Comparison of ENCODE assay signal across 1 cellular context in the genomic region with DNA sequence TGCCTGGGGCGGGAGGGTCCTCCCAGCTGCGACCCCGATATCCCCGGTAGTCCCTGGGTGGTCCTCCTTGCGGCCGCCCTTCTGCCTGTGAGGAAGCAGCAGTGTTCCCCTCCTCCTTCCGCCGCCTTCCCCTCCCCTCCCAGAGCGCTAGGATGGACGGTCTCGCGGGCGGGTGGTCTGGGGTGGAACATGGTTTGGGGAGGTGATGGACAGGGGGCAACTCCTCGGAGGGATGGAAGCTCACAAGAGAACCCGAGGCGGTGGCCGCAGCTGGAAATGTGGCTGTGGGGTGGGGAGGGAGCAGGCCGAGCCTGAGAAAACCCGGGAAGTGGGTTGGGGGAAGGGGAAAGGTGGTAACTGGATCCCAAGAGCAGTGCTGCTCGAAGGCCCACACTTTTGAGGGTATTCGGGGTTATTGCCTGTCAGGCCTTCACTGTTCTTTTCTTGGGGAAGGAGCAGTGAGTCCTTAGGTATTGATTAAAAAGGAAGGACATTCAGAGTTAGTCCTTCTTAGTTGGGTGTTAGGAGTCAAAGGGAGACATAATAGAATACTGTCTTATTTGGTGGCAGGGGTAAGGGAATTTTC.
TF ChIP-seq lines count a peak whose summit lies in the region.

No MANE protein-coding gene starts in this region.

TF ChIP-seq in HepG2, 621 proteins besides CTCF, POLR2A, EP300 and RAD21 (continued from another document and continues in another):
- TF ChIP-seq, protein P1, sequence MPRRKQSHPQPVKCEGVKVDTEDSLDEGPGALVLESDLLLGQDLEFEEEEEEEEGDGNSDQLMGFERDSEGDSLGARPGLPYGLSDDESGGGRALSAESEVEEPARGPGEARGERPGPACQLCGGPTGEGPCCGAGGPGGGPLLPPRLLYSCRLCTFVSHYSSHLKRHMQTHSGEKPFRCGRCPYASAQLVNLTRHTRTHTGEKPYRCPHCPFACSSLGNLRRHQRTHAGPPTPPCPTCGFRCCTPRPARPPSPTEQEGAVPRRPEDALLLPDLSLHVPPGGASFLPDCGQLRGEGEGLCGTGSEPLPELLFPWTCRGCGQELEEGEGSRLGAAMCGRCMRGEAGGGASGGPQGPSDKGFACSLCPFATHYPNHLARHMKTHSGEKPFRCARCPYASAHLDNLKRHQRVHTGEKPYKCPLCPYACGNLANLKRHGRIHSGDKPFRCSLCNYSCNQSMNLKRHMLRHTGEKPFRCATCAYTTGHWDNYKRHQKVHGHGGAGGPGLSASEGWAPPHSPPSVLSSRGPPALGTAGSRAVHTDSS (CRISPR knock-in tag; conservative IDR thresholded peaks at IDR 0.05): no peak
- TF ChIP-seq XRCC5 (optimal IDR thresholded peaks at IDR 0.05; ENCODE audit: low read length) (no peak), CEBPG (CRISPR knock-in tag; IDR thresholded peaks at IDR 0.05) (no peak), ZNF44 (CRISPR knock-in tag; IDR thresholded peaks at IDR 0.05) (no peak), ZNF24 (IDR thresholded peaks at IDR 0.05) (no peak), EZH2 (conservative IDR thresholded peaks at IDR 0.05; ENCODE audit: low read depth, low read length) (no peak), SIX1 (CRISPR knock-in tag; IDR thresholded peaks at IDR 0.05; ENCODE audit: borderline replicate concordance) (0 out of 2 replicates have a peak, but pooled peaks have one; percentile 61), BRD4 (CRISPR knock-in tag; IDR thresholded peaks at IDR 0.05) (no peak), JARID2 (CRISPR knock-in tag; IDR thresholded peaks at IDR 0.05; ENCODE audit: insufficient replicate concordance) (no peak), ATF7 (IDR thresholded peaks at IDR 0.05) (no peak), ATF7 (CRISPR knock-in tag; IDR thresholded peaks at IDR 0.05) (no peak), GFI1 (CRISPR knock-in tag; IDR thresholded peaks at IDR 0.05; ENCODE audit: borderline replicate concordance) (0 out of 2 replicates have a peak, but pooled peaks have one; percentile 4), NFYB (CRISPR knock-in tag; IDR thresholded peaks at IDR 0.05) (no peak), RFX3 (CRISPR knock-in tag; IDR thresholded peaks at IDR 0.05) (no peak), ZNF547 (CRISPR knock-in tag; IDR thresholded peaks at IDR 0.05) (no peak), ZFP82 (CRISPR knock-in tag; IDR thresholded peaks at IDR 0.05; ENCODE audit: borderline replicate concordance) (no peak), ZNF17 (CRISPR knock-in tag; IDR thresholded peaks at IDR 0.05) (no peak), FLYWCH1 (CRISPR knock-in tag; IDR thresholded peaks at IDR 0.05) (no peak), ZEB1 (IDR thresholded peaks at IDR 0.05; ENCODE audit: insufficient replicate concordance, low read depth) (no peak), MAFG (CRISPR knock-in tag; IDR thresholded peaks at IDR 0.05) (no peak), ZNF234 (CRISPR knock-in tag; conservative IDR thresholded peaks at IDR 0.05) (no peak), ZNF12 (CRISPR knock-in tag; IDR thresholded peaks at IDR 0.05) (no peak), ZNF766 (CRISPR knock-in tag; IDR thresholded peaks at IDR 0.05; ENCODE audit: borderline replicate concordance) (no peak), KLF9 (CRISPR knock-in tag; IDR thresholded peaks at IDR 0.05; ENCODE audit: low read depth) (no peak), THYN1 (CRISPR knock-in tag; IDR thresholded peaks at IDR 0.05; ENCODE audit: borderline replicate concordance, low read depth) (no peak), TEAD3 (CRISPR knock-in tag; optimal IDR thresholded peaks at IDR 0.05; ENCODE audit: borderline replicate concordance) (peak; percentile 4), HES4 (CRISPR knock-in tag; IDR thresholded peaks at IDR 0.05; ENCODE audit: borderline replicate concordance) (no peak), ZNF432 (CRISPR knock-in tag; IDR thresholded peaks at IDR 0.05; ENCODE audit: borderline replicate concordance) (no peak), HOXA9 (CRISPR knock-in tag; IDR thresholded peaks at IDR 0.05; ENCODE audit: borderline replicate concordance) (no peak), ADNP (CRISPR knock-in tag; IDR thresholded peaks at IDR 0.05) (no peak)
- TF ChIP-seq, protein P2, sequence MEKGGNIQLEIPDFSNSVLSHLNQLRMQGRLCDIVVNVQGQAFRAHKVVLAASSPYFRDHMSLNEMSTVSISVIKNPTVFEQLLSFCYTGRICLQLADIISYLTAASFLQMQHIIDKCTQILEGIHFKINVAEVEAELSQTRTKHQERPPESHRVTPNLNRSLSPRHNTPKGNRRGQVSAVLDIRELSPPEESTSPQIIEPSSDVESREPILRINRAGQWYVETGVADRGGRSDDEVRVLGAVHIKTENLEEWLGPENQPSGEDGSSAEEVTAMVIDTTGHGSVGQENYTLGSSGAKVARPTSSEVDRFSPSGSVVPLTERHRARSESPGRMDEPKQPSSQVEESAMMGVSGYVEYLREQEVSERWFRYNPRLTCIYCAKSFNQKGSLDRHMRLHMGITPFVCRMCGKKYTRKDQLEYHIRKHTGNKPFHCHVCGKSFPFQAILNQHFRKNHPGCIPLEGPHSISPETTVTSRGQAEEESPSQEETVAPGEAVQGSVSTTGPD (CRISPR knock-in tag; IDR thresholded peaks at IDR 0.05): no peak
- TF ChIP-seq, protein P3, sequence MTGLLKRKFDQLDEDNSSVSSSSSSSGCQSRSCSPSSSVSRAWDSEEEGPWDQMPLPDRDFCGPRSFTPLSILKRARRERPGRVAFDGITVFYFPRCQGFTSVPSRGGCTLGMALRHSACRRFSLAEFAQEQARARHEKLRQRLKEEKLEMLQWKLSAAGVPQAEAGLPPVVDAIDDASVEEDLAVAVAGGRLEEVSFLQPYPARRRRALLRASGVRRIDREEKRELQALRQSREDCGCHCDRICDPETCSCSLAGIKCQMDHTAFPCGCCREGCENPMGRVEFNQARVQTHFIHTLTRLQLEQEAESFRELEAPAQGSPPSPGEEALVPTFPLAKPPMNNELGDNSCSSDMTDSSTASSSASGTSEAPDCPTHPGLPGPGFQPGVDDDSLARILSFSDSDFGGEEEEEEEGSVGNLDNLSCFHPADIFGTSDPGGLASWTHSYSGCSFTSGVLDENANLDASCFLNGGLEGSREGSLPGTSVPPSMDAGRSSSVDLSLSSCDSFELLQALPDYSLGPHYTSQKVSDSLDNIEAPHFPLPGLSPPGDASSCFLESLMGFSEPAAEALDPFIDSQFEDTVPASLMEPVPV (CRISPR knock-in tag; IDR thresholded peaks at IDR 0.05): 0 out of 2 replicates have a peak, but pooled peaks have one; percentile 10
- TF ChIP-seq, protein P4, sequence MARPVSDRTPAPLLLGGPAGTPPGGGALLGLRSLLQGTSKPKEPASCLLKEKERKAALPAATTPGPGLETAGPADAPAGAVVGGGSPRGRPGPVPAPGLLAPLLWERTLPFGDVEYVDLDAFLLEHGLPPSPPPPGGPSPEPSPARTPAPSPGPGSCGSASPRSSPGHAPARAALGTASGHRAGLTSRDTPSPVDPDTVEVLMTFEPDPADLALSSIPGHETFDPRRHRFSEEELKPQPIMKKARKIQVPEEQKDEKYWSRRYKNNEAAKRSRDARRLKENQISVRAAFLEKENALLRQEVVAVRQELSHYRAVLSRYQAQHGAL (CRISPR knock-in tag; IDR thresholded peaks at IDR 0.05; ENCODE audit: not compliant biosample characterization): no peak
- TF ChIP-seq, protein P5, sequence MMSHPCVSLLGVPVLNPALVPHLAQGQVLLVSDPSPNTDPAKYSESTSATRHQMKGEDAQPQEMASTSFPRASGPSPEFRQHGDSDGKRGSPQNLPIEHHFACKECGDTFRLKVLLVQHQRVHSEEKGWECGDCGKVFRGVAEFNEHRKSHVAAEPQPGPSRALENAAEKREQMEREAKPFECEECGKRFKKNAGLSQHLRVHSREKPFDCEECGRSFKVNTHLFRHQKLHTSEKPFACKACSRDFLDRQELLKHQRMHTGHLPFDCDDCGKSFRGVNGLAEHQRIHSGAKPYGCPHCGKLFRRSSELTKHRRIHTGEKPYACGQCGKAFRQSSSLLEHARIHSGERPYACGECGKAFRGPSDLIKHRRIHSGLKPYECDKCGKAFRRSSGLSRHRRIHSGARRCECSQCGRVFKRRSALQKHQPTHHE (CRISPR knock-in tag; IDR thresholded peaks at IDR 0.05; ENCODE audit: borderline replicate concordance): 0 out of 2 replicates have a peak, but pooled peaks have one; percentile 10
- TF ChIP-seq, protein P6, sequence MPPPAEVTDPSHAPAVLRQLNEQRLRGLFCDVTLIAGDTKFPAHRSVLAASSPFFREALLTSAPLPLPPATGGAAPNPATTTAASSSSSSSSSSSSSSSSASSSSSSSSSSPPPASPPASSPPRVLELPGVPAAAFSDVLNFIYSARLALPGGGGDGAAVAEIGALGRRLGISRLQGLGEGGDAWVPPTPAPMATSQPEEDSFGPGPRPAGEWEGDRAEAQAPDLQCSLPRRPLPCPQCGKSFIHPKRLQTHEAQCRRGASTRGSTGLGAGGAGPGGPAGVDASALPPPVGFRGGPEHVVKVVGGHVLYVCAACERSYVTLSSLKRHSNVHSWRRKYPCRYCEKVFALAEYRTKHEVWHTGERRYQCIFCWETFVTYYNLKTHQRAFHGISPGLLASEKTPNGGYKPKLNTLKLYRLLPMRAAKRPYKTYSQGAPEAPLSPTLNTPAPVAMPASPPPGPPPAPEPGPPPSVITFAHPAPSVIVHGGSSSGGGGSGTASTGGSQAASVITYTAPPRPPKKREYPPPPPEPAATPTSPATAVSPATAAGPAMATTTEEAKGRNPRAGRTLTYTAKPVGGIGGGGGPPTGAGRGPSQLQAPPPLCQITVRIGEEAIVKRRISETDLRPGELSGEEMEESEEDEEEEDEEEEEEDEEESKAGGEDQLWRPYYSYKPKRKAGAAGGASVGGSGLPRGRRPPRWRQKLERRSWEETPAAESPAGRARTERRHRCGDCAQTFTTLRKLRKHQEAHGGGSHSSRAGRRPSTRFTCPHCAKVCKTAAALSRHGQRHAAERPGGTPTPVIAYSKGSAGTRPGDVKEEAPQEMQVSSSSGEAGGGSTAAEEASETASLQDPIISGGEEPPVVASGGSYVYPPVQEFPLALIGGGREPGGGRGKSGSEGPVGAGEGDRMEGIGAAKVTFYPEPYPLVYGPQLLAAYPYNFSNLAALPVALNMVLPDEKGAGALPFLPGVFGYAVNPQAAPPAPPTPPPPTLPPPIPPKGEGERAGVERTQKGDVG (CRISPR knock-in tag; IDR thresholded peaks at IDR 0.05; ENCODE audit: borderline replicate concordance): no peak
- TF ChIP-seq, protein P7, sequence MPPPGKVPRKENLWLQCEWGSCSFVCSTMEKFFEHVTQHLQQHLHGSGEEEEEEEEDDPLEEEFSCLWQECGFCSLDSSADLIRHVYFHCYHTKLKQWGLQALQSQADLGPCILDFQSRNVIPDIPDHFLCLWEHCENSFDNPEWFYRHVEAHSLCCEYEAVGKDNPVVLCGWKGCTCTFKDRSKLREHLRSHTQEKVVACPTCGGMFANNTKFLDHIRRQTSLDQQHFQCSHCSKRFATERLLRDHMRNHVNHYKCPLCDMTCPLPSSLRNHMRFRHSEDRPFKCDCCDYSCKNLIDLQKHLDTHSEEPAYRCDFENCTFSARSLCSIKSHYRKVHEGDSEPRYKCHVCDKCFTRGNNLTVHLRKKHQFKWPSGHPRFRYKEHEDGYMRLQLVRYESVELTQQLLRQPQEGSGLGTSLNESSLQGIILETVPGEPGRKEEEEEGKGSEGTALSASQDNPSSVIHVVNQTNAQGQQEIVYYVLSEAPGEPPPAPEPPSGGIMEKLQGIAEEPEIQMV (CRISPR knock-in tag; IDR thresholded peaks at IDR 0.05; ENCODE audit: low read depth): no peak
- TF ChIP-seq, protein P8, sequence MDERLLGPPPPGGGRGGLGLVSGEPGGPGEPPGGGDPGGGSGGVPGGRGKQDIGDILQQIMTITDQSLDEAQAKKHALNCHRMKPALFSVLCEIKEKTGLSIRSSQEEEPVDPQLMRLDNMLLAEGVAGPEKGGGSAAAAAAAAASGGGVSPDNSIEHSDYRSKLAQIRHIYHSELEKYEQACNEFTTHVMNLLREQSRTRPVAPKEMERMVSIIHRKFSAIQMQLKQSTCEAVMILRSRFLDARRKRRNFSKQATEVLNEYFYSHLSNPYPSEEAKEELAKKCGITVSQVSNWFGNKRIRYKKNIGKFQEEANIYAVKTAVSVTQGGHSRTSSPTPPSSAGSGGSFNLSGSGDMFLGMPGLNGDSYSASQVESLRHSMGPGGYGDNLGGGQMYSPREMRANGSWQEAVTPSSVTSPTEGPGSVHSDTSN (CRISPR knock-in tag; IDR thresholded peaks at IDR 0.05): no peak
- TF ChIP-seq, protein P9, sequence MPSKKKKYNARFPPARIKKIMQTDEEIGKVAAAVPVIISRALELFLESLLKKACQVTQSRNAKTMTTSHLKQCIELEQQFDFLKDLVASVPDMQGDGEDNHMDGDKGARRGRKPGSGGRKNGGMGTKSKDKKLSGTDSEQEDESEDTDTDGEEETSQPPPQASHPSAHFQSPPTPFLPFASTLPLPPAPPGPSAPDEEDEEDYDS (CRISPR knock-in tag; IDR thresholded peaks at IDR 0.05): no peak
- TF ChIP-seq, protein P10, sequence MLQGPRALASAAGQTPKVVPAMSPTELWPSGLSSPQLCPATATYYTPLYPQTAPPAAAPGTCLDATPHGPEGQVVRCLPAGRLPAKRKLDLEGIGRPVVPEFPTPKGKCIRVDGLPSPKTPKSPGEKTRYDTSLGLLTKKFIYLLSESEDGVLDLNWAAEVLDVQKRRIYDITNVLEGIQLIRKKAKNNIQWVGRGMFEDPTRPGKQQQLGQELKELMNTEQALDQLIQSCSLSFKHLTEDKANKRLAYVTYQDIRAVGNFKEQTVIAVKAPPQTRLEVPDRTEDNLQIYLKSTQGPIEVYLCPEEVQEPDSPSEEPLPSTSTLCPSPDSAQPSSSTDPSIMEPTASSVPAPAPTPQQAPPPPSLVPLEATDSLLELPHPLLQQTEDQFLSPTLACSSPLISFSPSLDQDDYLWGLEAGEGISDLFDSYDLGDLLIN (CRISPR knock-in tag; IDR thresholded peaks at IDR 0.05; ENCODE audit: borderline replicate concordance): no peak
- TF ChIP-seq, protein P11, sequence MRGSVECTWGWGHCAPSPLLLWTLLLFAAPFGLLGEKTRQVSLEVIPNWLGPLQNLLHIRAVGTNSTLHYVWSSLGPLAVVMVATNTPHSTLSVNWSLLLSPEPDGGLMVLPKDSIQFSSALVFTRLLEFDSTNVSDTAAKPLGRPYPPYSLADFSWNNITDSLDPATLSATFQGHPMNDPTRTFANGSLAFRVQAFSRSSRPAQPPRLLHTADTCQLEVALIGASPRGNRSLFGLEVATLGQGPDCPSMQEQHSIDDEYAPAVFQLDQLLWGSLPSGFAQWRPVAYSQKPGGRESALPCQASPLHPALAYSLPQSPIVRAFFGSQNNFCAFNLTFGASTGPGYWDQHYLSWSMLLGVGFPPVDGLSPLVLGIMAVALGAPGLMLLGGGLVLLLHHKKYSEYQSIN (CRISPR knock-in tag; IDR thresholded peaks at IDR 0.05; ENCODE audit: borderline replicate concordance): no peak
- TF ChIP-seq, protein P12, sequence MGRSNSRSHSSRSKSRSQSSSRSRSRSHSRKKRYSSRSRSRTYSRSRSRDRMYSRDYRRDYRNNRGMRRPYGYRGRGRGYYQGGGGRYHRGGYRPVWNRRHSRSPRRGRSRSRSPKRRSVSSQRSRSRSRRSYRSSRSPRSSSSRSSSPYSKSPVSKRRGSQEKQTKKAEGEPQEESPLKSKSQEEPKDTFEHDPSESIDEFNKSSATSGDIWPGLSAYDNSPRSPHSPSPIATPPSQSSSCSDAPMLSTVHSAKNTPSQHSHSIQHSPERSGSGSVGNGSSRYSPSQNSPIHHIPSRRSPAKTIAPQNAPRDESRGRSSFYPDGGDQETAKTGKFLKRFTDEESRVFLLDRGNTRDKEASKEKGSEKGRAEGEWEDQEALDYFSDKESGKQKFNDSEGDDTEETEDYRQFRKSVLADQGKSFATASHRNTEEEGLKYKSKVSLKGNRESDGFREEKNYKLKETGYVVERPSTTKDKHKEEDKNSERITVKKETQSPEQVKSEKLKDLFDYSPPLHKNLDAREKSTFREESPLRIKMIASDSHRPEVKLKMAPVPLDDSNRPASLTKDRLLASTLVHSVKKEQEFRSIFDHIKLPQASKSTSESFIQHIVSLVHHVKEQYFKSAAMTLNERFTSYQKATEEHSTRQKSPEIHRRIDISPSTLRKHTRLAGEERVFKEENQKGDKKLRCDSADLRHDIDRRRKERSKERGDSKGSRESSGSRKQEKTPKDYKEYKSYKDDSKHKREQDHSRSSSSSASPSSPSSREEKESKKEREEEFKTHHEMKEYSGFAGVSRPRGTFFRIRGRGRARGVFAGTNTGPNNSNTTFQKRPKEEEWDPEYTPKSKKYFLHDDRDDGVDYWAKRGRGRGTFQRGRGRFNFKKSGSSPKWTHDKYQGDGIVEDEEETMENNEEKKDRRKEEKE (IDR thresholded peaks at IDR 0.05): no peak
